In the genomic region with DNA sequence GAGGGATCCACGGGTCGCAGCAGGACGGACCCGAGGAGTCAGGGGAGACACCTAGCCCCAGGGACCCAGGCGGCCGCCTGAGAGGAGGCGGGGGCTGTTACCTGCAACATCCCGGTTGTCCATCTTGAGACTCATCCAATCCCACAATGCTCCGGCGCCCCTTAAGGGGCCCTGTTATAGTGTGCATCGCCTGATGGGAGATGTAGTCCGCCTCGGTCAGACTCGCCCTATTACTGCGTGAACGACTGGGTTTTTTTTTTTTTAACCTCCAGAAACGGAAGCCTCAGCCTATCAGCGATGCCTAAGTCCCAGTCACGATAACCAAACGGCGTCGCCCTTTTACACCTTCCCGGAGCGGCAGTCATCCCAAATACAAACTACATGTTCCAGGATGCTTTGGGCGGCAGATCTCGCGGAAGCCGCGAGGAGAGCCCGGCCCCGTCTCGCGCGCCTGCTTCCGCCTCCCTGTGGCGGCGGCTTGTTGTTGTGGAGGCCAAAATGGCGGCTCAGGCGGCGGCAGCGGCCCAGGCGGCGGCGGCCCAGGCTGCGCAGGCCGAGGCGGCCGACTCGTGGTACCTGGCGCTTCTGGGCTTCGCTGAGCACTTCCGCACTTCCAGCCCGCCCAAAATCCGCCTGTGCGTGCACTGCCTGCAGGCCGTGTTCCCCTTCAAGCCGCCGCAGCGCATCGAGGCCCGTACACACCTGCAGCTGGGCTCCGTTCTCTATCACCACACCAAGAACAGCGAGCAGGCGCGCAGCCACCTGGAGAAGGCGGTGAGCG, we compare ENCODE assay signal across 1 cellular context.
TF ChIP-seq lines count a peak whose summit lies in the region.

Gene MAU2 (plus strand): TSS at position 468 of the 781 bp plus-strand sequence. CDS start 31 bp downstream, at position 499.
A gene with protein sequence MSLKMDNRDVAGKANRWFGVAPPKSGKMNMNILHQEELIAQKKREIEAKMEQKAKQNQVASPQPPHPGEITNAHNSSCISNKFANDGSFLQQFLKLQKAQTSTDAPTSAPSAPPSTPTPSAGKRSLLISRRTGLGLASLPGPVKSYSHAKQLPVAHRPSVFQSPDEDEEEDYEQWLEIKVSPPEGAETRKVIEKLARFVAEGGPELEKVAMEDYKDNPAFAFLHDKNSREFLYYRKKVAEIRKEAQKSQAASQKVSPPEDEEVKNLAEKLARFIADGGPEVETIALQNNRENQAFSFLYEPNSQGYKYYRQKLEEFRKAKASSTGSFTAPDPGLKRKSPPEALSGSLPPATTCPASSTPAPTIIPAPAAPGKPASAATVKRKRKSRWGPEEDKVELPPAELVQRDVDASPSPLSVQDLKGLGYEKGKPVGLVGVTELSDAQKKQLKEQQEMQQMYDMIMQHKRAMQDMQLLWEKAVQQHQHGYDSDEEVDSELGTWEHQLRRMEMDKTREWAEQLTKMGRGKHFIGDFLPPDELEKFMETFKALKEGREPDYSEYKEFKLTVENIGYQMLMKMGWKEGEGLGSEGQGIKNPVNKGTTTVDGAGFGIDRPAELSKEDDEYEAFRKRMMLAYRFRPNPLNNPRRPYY (minus strand): TSS at position 148 of the 781 bp plus-strand sequence. CDS start 13 bp downstream, at position 135.

TF ChIP-seq in K562, 482 proteins besides CTCF, POLR2A, EP300 and RAD21 (continued from another document and continues in another):
- TF ChIP-seq ARID3B (CRISPR knock-in tag; IDR thresholded peaks at IDR 0.05; ENCODE audit: borderline replicate concordance) = peak; percentile 61; the same call in 1 of the 2 replicates
- no peak for TF ChIP-seq ZNF232 (CRISPR knock-in tag; IDR thresholded peaks at IDR 0.05)
- TF ChIP-seq ARID3A (IDR thresholded peaks at IDR 0.05; ENCODE audit: borderline replicate concordance, low read depth, low read length) = no peak
- 0 out of 2 replicates have a peak, but pooled peaks have one; percentile 17 for TF ChIP-seq PREB (CRISPR knock-in tag; IDR thresholded peaks at IDR 0.05)
- TF ChIP-seq ZNF431 (CRISPR knock-in tag; IDR thresholded peaks at IDR 0.05) = 0 out of 2 replicates have a peak, but pooled peaks have one; percentile 46
- TF ChIP-seq, protein P1, sequence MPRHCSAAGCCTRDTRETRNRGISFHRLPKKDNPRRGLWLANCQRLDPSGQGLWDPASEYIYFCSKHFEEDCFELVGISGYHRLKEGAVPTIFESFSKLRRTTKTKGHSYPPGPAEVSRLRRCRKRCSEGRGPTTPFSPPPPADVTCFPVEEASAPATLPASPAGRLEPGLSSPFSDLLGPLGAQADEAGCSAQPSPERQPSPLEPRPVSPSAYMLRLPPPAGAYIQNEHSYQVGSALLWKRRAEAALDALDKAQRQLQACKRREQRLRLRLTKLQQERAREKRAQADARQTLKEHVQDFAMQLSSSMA (CRISPR knock-in tag; IDR thresholded peaks at IDR 0.05) = peak; percentile 80; the same call in 1 of the 2 replicates
- no peak for TF ChIP-seq SREBF1 (IDR thresholded peaks at IDR 0.05; ENCODE audit: borderline replicate concordance, low read depth, low read length)
- TF ChIP-seq RBFOX2 (IDR thresholded peaks at IDR 0.05; ENCODE audit: low read depth, low read length) = peak; percentile 97
- peak; percentile 55; the same call in 1 of the 2 replicates for TF ChIP-seq THAP12 (CRISPR knock-in tag; IDR thresholded peaks at IDR 0.05)
- peak in 1 of 2 experiments; percentile 43; a peak in 1 of 4 replicates for TF ChIP-seq SRF (CRISPR knock-in tag; IDR thresholded peaks at IDR 0.05)
- TF ChIP-seq HES1 (IDR thresholded peaks at IDR 0.05; ENCODE audit: low read depth) = no peak
- TF ChIP-seq PTTG1 (tag; IDR thresholded peaks at IDR 0.05; ENCODE audit: low read depth) = no peak
- no peak for TF ChIP-seq MCM3 (IDR thresholded peaks at IDR 0.05)
- peak; percentile 42 for TF ChIP-seq TFAP4 (CRISPR knock-in tag; IDR thresholded peaks at IDR 0.05; ENCODE audit: borderline replicate concordance)
- no peak; the same call in 1 of the 2 replicates for TF ChIP-seq HLTF (IDR thresholded peaks at IDR 0.05)
- no peak for TF ChIP-seq DNMT1 (IDR thresholded peaks at IDR 0.05)
- peak; percentile 38; the same call in 1 of the 2 replicates for TF ChIP-seq ZBTB12 (CRISPR knock-in tag; IDR thresholded peaks at IDR 0.05)
- TF ChIP-seq CREB3L1 (IDR thresholded peaks at IDR 0.05; ENCODE audit: borderline replicate concordance, low read depth) = peak; percentile 98
- peak; percentile 93; the same call in 1 of the 2 replicates for TF ChIP-seq ZNF282 (CRISPR knock-in tag; IDR thresholded peaks at IDR 0.05)
- TF ChIP-seq ZNF583 (CRISPR knock-in tag; IDR thresholded peaks at IDR 0.05) = no peak
- TF ChIP-seq ZSCAN32 (CRISPR knock-in tag; IDR thresholded peaks at IDR 0.05) = no peak
- TF ChIP-seq ZNF134 (CRISPR knock-in tag; conservative IDR thresholded peaks at IDR 0.05) = no peak
- TF ChIP-seq, protein P2, sequence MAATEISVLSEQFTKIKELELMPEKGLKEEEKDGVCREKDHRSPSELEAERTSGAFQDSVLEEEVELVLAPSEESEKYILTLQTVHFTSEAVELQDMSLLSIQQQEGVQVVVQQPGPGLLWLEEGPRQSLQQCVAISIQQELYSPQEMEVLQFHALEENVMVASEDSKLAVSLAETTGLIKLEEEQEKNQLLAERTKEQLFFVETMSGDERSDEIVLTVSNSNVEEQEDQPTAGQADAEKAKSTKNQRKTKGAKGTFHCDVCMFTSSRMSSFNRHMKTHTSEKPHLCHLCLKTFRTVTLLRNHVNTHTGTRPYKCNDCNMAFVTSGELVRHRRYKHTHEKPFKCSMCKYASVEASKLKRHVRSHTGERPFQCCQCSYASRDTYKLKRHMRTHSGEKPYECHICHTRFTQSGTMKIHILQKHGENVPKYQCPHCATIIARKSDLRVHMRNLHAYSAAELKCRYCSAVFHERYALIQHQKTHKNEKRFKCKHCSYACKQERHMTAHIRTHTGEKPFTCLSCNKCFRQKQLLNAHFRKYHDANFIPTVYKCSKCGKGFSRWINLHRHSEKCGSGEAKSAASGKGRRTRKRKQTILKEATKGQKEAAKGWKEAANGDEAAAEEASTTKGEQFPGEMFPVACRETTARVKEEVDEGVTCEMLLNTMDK (IDR thresholded peaks at IDR 0.05; ENCODE audit: borderline replicate concordance, insufficient read depth, low read depth, low read length, poor library complexity, severe bottlenecking) = peak; percentile 96
- no peak for TF ChIP-seq TEAD2 (tag; IDR thresholded peaks at IDR 0.05)
- TF ChIP-seq CGGBP1 (CRISPR knock-in tag; IDR thresholded peaks at IDR 0.05) = peak; percentile 54; the same call in 1 of the 2 replicates
- peak; percentile 31; the same call in 1 of the 2 replicates for TF ChIP-seq CREB1 (IDR thresholded peaks at IDR 0.05)
- no peak for TF ChIP-seq CREB1 (CRISPR knock-in tag; IDR thresholded peaks at IDR 0.05)
- TF ChIP-seq TARDBP (IDR thresholded peaks at IDR 0.05) = no peak
- no peak for TF ChIP-seq SP2 (IDR thresholded peaks at IDR 0.05; ENCODE audit: extremely low read depth, low read depth, low read length, poor library complexity, severe bottlenecking)
- TF ChIP-seq HNRNPL (IDR thresholded peaks at IDR 0.05; ENCODE audit: low read depth, low read length) = no peak
- TF ChIP-seq ZNF511 (CRISPR knock-in tag; IDR thresholded peaks at IDR 0.05) = peak; percentile 93
- TF ChIP-seq BRF2 (IDR thresholded peaks at IDR 0.05; ENCODE audit: borderline replicate concordance, insufficient read depth, insufficient read length) = no peak
- peak; percentile 94 for TF ChIP-seq ZNF644 (tag; IDR thresholded peaks at IDR 0.05; ENCODE audit: low read depth)
